ENCODE assay signal across 14 cellular contexts in the genomic region with DNA sequence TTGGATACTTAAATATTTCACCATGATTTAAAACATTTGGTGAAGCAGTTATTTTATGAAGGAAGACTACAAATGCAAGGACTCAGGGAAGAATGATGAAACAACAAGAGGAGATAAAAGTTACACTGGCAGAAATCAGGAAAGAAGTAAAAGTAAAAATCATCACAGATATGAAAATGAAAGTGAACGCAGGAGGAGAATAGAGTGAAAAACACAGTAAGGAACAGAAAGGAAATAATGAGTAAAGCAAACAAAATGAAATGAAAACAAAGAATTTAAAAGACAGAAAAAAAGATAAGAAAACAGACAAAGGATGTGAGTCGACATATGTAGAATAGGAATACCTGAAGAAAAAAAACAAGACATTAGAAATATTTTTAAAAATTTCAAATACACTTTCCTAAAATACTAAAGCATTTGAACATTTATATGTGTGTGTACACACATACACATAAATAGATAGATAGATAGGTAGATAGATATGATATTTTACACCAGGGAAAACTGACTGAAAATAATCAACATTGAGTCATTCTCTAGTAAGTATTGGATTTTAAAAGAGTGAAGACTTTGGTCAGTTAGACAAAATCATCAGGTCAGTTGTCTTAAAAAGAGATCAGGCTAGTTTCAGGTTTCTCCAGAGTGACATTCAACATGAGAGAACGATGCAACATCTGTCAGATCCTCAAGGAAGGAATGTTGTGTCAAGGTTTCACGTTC. TPM values are rescaled to one million over a fixed set of nuclear protein-coding genes. Genes with fewer than 3 reads are reported as not detected.
A peak's percentile ranks its signal among the peaks of the same experiment; 100 is the strongest.
DNase-seq lines count a peak whose midpoint lies in the region; ATAC-seq and TF ChIP-seq lines count a peak whose summit lies in the region.
"Had no signal": no experiment of that assay in that cellular context is flagged by ENCODE, and none has a peak within 500 bp of the region (broad histone marks: within the 10 kb centered on the region; RNA-seq: fewer than 3 reads in every experiment).

No MANE protein-coding gene starts in this region.

- H3K4me1 Mint-ChIP-seq in CD4-positive, CD25-positive, alpha-beta regulatory T cell, result peaks cover 13 to 24% (median 20%) of the 10 kb centered on the region in 4 donors
- no peaks in the 10 kb centered on the region for H3K4me1 Mint-ChIP-seq in WTC11

- peaks cover 2% of the 10 kb centered on the region for H3K27me3 ChIP-seq in CD4-positive, CD25-positive, alpha-beta regulatory T cell (ENCODE audit: control insufficient read depth, insufficient read depth, low read length)
- H3K27me3 ChIP-seq in brain microvascular endothelial cell (replicated peaks) (no peaks in the 10 kb centered on the region), tibial nerve (no peaks in the 10 kb centered on the region), gastroesophageal sphincter (no peaks in the 10 kb centered on the region)
- H3K27me3 ChIP-seq: esophagus muscularis mucosa, pancreas had no signal

- CTCF ChIA-PET in WTC11 (lab: Charles Lee), result no interaction called here

- POLR2A ChIA-PET in WTC11 (lab: Charles Lee), result no interaction called here

- TF ChIP-seq POLR2A in tibial nerve (IDR thresholded peaks at IDR 0.05), result no peak
- TF ChIP-seq POLR2A in gastroesophageal sphincter (IDR thresholded peaks at IDR 0.05), result no peak

- H3K27ac Mint-ChIP-seq in CD4-positive, CD25-positive, alpha-beta regulatory T cell, result peak overlapping the region; percentile 0 to 62 (median 18)
- no peak overlapping the region for H3K27ac Mint-ChIP-seq in WTC11
- H3K27ac Mint-ChIP-seq: type B pancreatic cell had no signal

- peaks cover 0 to 2% of the 10 kb centered on the region in 2 experiments for H3K9me3 ChIP-seq in CD4-positive, CD25-positive, alpha-beta regulatory T cell (ENCODE audit: control insufficient read depth in 2 of 2, low read length in 2 of 2)
- H3K9me3 ChIP-seq in tibial nerve (peaks cover 0 to 16% (median 0%) of the 10 kb centered on the region in 4 donors), gastroesophageal sphincter (peaks cover 0 to 15% (median 0%) of the 10 kb centered on the region in 3 donors)
- H3K9me3 ChIP-seq: pancreas had no signal

- H3K4me1 ChIP-seq in CD4-positive, CD25-positive, alpha-beta regulatory T cell (ENCODE audit: control insufficient read depth, insufficient read depth, low read length, poor library complexity, severe bottlenecking), result peaks cover 4% of the 10 kb centered on the region
- no peaks in the 10 kb centered on the region for H3K4me1 ChIP-seq in tibial nerve
- H3K4me1 ChIP-seq in gastroesophageal sphincter, result no peaks in the 10 kb centered on the region
- H3K4me1 ChIP-seq: esophagus muscularis mucosa, pancreas had no signal

- H3K36me3 Mint-ChIP-seq in CD4-positive, CD25-positive, alpha-beta regulatory T cell, result peaks cover 16% of the 10 kb centered on the region
- H3K36me3 Mint-ChIP-seq in WTC11, result peaks cover 3% of the 10 kb centered on the region; the same call in 1 of the 2 replicates

- peak overlapping the region; percentile 45 for H3K4me3 ChIP-seq in CD4-positive, CD25-positive, alpha-beta regulatory T cell (ENCODE audit: low read depth, low read length)
- H3K4me3 ChIP-seq in brain microvascular endothelial cell (ENCODE audit: low read depth, low read length), result no peak overlapping the region
- H3K4me3 ChIP-seq in tibial nerve, result no peak overlapping the region
- no peak overlapping the region for H3K4me3 ChIP-seq in gastroesophageal sphincter
- H3K4me3 ChIP-seq: esophagus muscularis mucosa, pancreas had no signal

- H3K27me3 Mint-ChIP-seq in CD4-positive, CD25-positive, alpha-beta regulatory T cell, result peaks cover 11% of the 10 kb centered on the region
- H3K27me3 Mint-ChIP-seq in WTC11 (ENCODE audit: low read depth), result no peaks in the 10 kb centered on the region; the same call in 1 of the 2 replicates
- H3K27me3 Mint-ChIP-seq: type B pancreatic cell had no signal

- no peak overlapping the region for H3K27ac ChIP-seq in CD4-positive, CD25-positive, alpha-beta regulatory T cell (ENCODE audit: insufficient read depth, low read length, poor library complexity, severe bottlenecking)
- peak overlapping the region; percentile 37 for H3K27ac ChIP-seq in brain microvascular endothelial cell
- H3K27ac ChIP-seq in tibial nerve, result no peak overlapping the region
- no peak overlapping the region for H3K27ac ChIP-seq in gastroesophageal sphincter
- H3K27ac ChIP-seq: esophagus muscularis mucosa, pancreas had no signal

- H3K36me3 ChIP-seq in CD4-positive, CD25-positive, alpha-beta regulatory T cell (ENCODE audit: control insufficient read depth, insufficient read depth, low read length), result no peaks in the 10 kb centered on the region
- H3K36me3 ChIP-seq in brain microvascular endothelial cell (replicated peaks), result peaks cover 5% of the 10 kb centered on the region
- H3K36me3 ChIP-seq in tibial nerve, result peaks cover 0 to 6% (median 0%) of the 10 kb centered on the region in 3 donors
- no peaks in the 10 kb centered on the region for H3K36me3 ChIP-seq in gastroesophageal sphincter
- H3K36me3 ChIP-seq: pancreas had no signal

- DNase-seq in CD4-positive, CD25-positive, alpha-beta regulatory T cell, result peak in 1 of 3 donors; percentile 48
- DNase-seq in brain microvascular endothelial cell (no peak), tibial nerve (ENCODE audit: low spot score in 2 of 2) (no peak), OCI-M2 (lab: John Stamatoyannopoulos, UW; ENCODE audit: unreplicated experiment) (no peak), WTC11 (ENCODE audit: low spot score) (no peak)
- DNase-seq: KBM-7; NCI-H524 treated with DMSO at 0.1 percent for 48 hours; pancreas; stimulated activated CD4-positive, alpha-beta T cell treated with anti-CD3 and anti-CD28 coated beads, Interleukin-4, amount 100 ng/mL, for 24 hours had no signal

- peak overlapping the region in 3 of 4 donors; percentile 30 to 65 (median 64) for H3K4me3 Mint-ChIP-seq in CD4-positive, CD25-positive, alpha-beta regulatory T cell
- H3K4me3 Mint-ChIP-seq in WTC11, result no peak overlapping the region
- H3K4me3 Mint-ChIP-seq: type B pancreatic cell had no signal

- no peak for ATAC-seq in CD4-positive, CD25-positive, alpha-beta regulatory T cell (ENCODE audit: low read depth in 2 of 2)
- ATAC-seq in GM18858 (IDR thresholded peaks at IDR 0.05; ENCODE audit: unreplicated experiment) (peak; percentile 59), HG03575 (IDR thresholded peaks at IDR 0.05; ENCODE audit: extremely low read depth, insufficient number of reproducible peaks, low FRiP score, unreplicated experiment) (peak; percentile 71), WTC11 (no peak), gastroesophageal sphincter (no peak)
- ATAC-seq: pancreas had no signal

- in situ Hi-C loops in brain microvascular endothelial cell (cut with HindIII; ENCODE audit: low pct_ligation_motif_present, low sequenced_read_pairs), result no loop called here

- WGBS in tibial nerve, 2 donors, result 67 to 69% methylated on average over 4 of the region's 4 CpGs
- WGBS in gastroesophageal sphincter (ENCODE audit: low coverage in 1 of 2), 2 donors, result 67 to 75% methylated on average over 4 of the region's 4 CpGs

- no peak for TF ChIP-seq EP300 in tibial nerve (IDR thresholded peaks at IDR 0.05)
- no peak for TF ChIP-seq EP300 in gastroesophageal sphincter (IDR thresholded peaks at IDR 0.05)

- peaks cover 0 to 7% (median 0%) of the 10 kb centered on the region in 7 donors for H3K9me3 Mint-ChIP-seq in CD4-positive, CD25-positive, alpha-beta regulatory T cell
- H3K9me3 Mint-ChIP-seq in WTC11, result peaks cover 18% of the 10 kb centered on the region

- TF ChIP-seq CTCF in brain microvascular endothelial cell (IDR thresholded peaks at IDR 0.05; ENCODE audit: low read depth, low read length, missing control alignments), result no peak
- no peak for TF ChIP-seq CTCF in tibial nerve (IDR thresholded peaks at IDR 0.05)
- no peak for TF ChIP-seq CTCF in WTC11 (IDR thresholded peaks at IDR 0.05)
- no peak for TF ChIP-seq CTCF in gastroesophageal sphincter (IDR thresholded peaks at IDR 0.05)

TF ChIP-seq in WTC11, 78 proteins besides CTCF, POLR2A, EP300 and RAD21:
- TF ChIP-seq ELF4 (CRISPR knock-in tag; IDR thresholded peaks at IDR 0.05; ENCODE audit: low read depth), result no peak
- TF ChIP-seq, protein P1, sequence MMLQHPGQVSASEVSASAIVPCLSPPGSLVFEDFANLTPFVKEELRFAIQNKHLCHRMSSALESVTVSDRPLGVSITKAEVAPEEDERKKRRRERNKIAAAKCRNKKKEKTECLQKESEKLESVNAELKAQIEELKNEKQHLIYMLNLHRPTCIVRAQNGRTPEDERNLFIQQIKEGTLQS (CRISPR knock-in tag; conservative IDR thresholded peaks at IDR 0.05), result no peak

RNA-seq across cellular contexts. Expression of a gene that starts 12.1 kb away (rescaled TPM):
- 42.0 TPM for total RNA-seq in CD4-positive, CD25-positive, alpha-beta regulatory T cell
- 100 to 1,000 TPM in 3 of 4 donors, 10 to 100 TPM in 1; 99.8 to 119 (median 106) TPM for polyA plus RNA-seq in CD4-positive, CD25-positive, alpha-beta regulatory T cell
- total RNA-seq in tibial nerve (10 to 100 TPM; 44.1 to 62.4 (median 54.8) TPM), WTC11 (2021) (48.4 to 51.8 TPM (median 49.5 TPM) in 3 replicates), gastroesophageal sphincter (10 to 100 TPM; 36.9 to 67.3 (median 51.2) TPM)

RNA-seq across cellular contexts. Expression of a gene that starts 43.2 kb away (rescaled TPM):
- total RNA-seq in CD4-positive, CD25-positive, alpha-beta regulatory T cell, result 93.3 TPM
- polyA plus RNA-seq in CD4-positive, CD25-positive, alpha-beta regulatory T cell, result 10 to 100 TPM; 54.2 to 72.4 (median 64.0) TPM
- total RNA-seq in tibial nerve (10 to 100 TPM; 33.4 to 43.2 (median 36.2) TPM), WTC11 (2021) (37.8 to 44.1 TPM (median 42.8 TPM) in 3 replicates), gastroesophageal sphincter (10 to 100 TPM; 32.3 to 48.0 (median 33.0) TPM)

RNA-seq across cellular contexts. Expression of a gene that starts 59.5 kb away (rescaled TPM):
- total RNA-seq in CD4-positive, CD25-positive, alpha-beta regulatory T cell, result 125 TPM
- polyA plus RNA-seq in CD4-positive, CD25-positive, alpha-beta regulatory T cell, result 10 to 100 TPM; 19.1 to 39.0 (median 29.5) TPM
- total RNA-seq in tibial nerve, result 10 to 100 TPM; 54.7 to 79.1 (median 67.0) TPM
- total RNA-seq in WTC11 (2021), result 2.2 to 2.6 TPM (median 2.3 TPM) in 3 replicates
- total RNA-seq in gastroesophageal sphincter, result 10 to 100 TPM; 31.2 to 41.7 (median 32.7) TPM

Comparison
In these comparisons a context has a peak if more than half of its experiments do, and no peak if none do; other contexts are left out.
1. ATAC-seq: peak in GM18858 (single experiment) and HG03575 (single experiment); none in CD4-positive, CD25-positive, alpha-beta regulatory T cell (0 of 2), WTC11 (single experiment) and gastroesophageal sphincter (single experiment).